ENCODE assay signal across 19 cellular contexts in the genomic region with DNA sequence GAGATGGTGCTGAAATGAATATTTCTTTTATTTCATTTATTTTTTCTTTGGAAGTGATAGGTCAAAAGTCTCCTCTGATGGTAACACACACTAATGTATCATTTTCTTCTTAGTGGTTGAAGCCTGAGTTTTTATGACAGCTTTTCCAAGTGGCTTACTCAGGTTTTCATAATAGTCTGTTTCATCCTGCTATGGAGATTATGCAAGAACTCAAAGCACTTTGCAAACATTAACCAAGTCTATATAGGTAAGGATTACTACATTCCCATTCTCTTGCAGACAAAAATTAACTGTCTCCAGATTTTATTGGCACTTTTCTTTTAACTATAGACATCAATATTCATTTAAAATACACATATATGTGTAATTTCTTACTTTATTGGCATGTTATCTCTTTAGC.
DNase-seq lines count a peak whose midpoint lies in the region; TF ChIP-seq lines count a peak whose summit lies in the region.
"Had no signal": no experiment of that assay in that cellular context is flagged by ENCODE, and none has a peak within 500 bp of the region (broad histone marks: within the 10 kb centered on the region; RNA-seq: fewer than 3 reads in every experiment).

No MANE protein-coding gene starts in this region.

- H3K9ac ChIP-seq in mammary epithelial cell (ENCODE audit: insufficient read depth, low read length), result no peak overlapping the region
- H3K9ac ChIP-seq: BLaER1 treated with 17β-estradiol and CSF1 and Interleukin-3, amounts not matched to agents 10 nM and 100 nM had no signal

- CTCF ChIA-PET in MCF 10A (lab: Yijun Ruan, JAX) (no interaction called here), mammary epithelial cell (lab: Charles Lee; ENCODE audit: low non-redundant PET) (no interaction called here)

- H3K79me2 ChIP-seq in mammary epithelial cell (ENCODE audit: insufficient read depth, low read length) (no peaks in the 10 kb centered on the region), hepatocyte (no peaks in the 10 kb centered on the region)

- H3K27me3 Mint-ChIP-seq in MCF 10A (ENCODE audit: insufficient read depth, unreplicated experiment), result peaks cover 18% of the 10 kb centered on the region
- H3K27me3 Mint-ChIP-seq: B cell; CD4-positive, alpha-beta T cell had no signal

- H3K27me3 ChIP-seq in mammary epithelial cell (ENCODE audit: insufficient read depth, low read length) (no peaks in the 10 kb centered on the region), WERI-Rb-1 (ENCODE audit: insufficient read depth, low read depth, severe bottlenecking) (no peaks in the 10 kb centered on the region), hepatocyte (peaks cover 5% of the 10 kb centered on the region)
- H3K27me3 ChIP-seq: BLaER1 treated with 17β-estradiol and CSF1 and Interleukin-3, amounts not matched to agents 10 nM and 100 nM had no signal

- BruUV-seq in MCF 10A (replicated peaks; lab: Mats Ljungman, UMichigan) (no TSS peak), mammary epithelial cell (replicated peaks; lab: Mats Ljungman, UMichigan) (no TSS peak)

- DNase-seq in MCF 10A (ENCODE audit: unreplicated experiment), result peak; percentile 14
- DNase-seq in mammary epithelial cell, result no peak
- DNase-seq in WERI-Rb-1, result no peak
- peak; percentile 18 for DNase-seq in hepatocyte (ENCODE audit: low spot score)
- peak; percentile 27 for DNase-seq in renal cortical epithelial cell (ENCODE audit: low read depth)
- no peak for DNase-seq in SW480 (ENCODE audit: low spot score)
- DNase-seq in stimulated activated CD4-positive, alpha-beta T cell treated with anti-CD3 and anti-CD28 coated beads, Interleukin-4, amount 100 ng/mL, for 1 hour, result no peak
- DNase-seq: AML-193; Calu3; CD4-positive, alpha-beta T cell; CD8-positive, alpha-beta T cell; DMS79 treated with DMSO at 0.1 percent for 48 hours; GF-D8 had no signal

- dilution Hi-C loops in mammary epithelial cell (cut with HindIII; ENCODE audit: low sequenced_read_pairs), result no loop called here

- H3K4me1 Mint-ChIP-seq in MCF 10A (ENCODE audit: insufficient read depth, unreplicated experiment), result no peaks in the 10 kb centered on the region
- H3K4me1 Mint-ChIP-seq: B cell had no signal

- H3K4me3 ChIP-seq in mammary epithelial cell (replicated peaks in 1 of 3; ENCODE audit: insufficient read depth in 1 of 3, low read depth in 2 of 3, low read length in 3 of 3), result no peak overlapping the region
- no peak overlapping the region for H3K4me3 ChIP-seq in WERI-Rb-1 (ENCODE audit: low read depth, low read length)
- no peak overlapping the region for H3K4me3 ChIP-seq in hepatocyte
- H3K4me3 ChIP-seq: A549; BLaER1 treated with 17β-estradiol and CSF1 and Interleukin-3, amounts not matched to agents 10 nM and 100 nM had no signal

- H3K36me3 Mint-ChIP-seq in MCF 10A (ENCODE audit: insufficient read depth, unreplicated experiment), result no peaks in the 10 kb centered on the region
- H3K36me3 Mint-ChIP-seq: CD8-positive, alpha-beta T cell had no signal

- H3K9me3 Mint-ChIP-seq in MCF 10A (ENCODE audit: unreplicated experiment), result no peaks in the 10 kb centered on the region
- H3K9me3 Mint-ChIP-seq: CD4-positive, alpha-beta T cell had no signal

- intact Hi-C loops in MCF 10A (cut with micrococcal nuclease), result no loop called here
- intact Hi-C loops in mammary epithelial cell (cut with micrococcal nuclease), result no loop called here

- H3K9me3 ChIP-seq in mammary epithelial cell (replicated peaks; ENCODE audit: insufficient read depth, low read length) (no peaks in the 10 kb centered on the region), WERI-Rb-1 (ENCODE audit: severe bottlenecking) (no peaks in the 10 kb centered on the region), hepatocyte (ENCODE audit: low read depth) (no peaks in the 10 kb centered on the region)
- H3K9me3 ChIP-seq: BLaER1 treated with 17β-estradiol and CSF1 and Interleukin-3, amounts not matched to agents 10 nM and 100 nM; Caco-2 had no signal

- no peaks in the 10 kb centered on the region for H4K20me1 ChIP-seq in mammary epithelial cell (ENCODE audit: insufficient read depth, low read length)
- H4K20me1 ChIP-seq in hepatocyte (ENCODE audit: insufficient read depth, poor library complexity, severe bottlenecking), result no peaks in the 10 kb centered on the region
- H4K20me1 ChIP-seq: BLaER1 treated with 17β-estradiol and CSF1 and Interleukin-3, amounts not matched to agents 10 nM and 100 nM had no signal

- H3K4me3 Mint-ChIP-seq in MCF 10A (ENCODE audit: unreplicated experiment), result no peak overlapping the region
- H3K4me3 Mint-ChIP-seq: B cell; CD4-positive, alpha-beta T cell; CD8-positive, alpha-beta T cell had no signal

- H3K4me1 ChIP-seq in mammary epithelial cell (ENCODE audit: insufficient read depth, low read length) (no peaks in the 10 kb centered on the region), hepatocyte (ENCODE audit: insufficient read depth) (no peaks in the 10 kb centered on the region)
- H3K4me1 ChIP-seq: A549, Caco-2 had no signal

- no peaks in the 10 kb centered on the region for H3K9me2 ChIP-seq in hepatocyte (replicated peaks; ENCODE audit: insufficient read depth)

- no peak overlapping the region for H3K27ac Mint-ChIP-seq in MCF 10A (ENCODE audit: low read depth, unreplicated experiment)
- H3K27ac Mint-ChIP-seq: B cell; CD4-positive, alpha-beta T cell; CD8-positive, alpha-beta T cell had no signal

- TF ChIP-seq CTCF in MCF 10A (IDR thresholded peaks at IDR 0.05; ENCODE audit: unreplicated experiment) (no peak), mammary epithelial cell (conservative IDR thresholded peaks at IDR 0.05 in 1 of 2, IDR thresholded peaks at IDR 0.05 in 1 of 2; ENCODE audit: extremely low read depth in 1 of 2, insufficient read depth in 1 of 2, low read depth in 1 of 2, low read length in 2 of 2) (no peak), WERI-Rb-1 (IDR thresholded peaks at IDR 0.05; ENCODE audit: low read depth, low read length) (no peak), hepatocyte (IDR thresholded peaks at IDR 0.05; ENCODE audit: poor library complexity) (no peak)

- no peak overlapping the region for H3K27ac ChIP-seq in mammary epithelial cell (ENCODE audit: insufficient read depth, low read depth, low read length)
- peak overlapping the region; percentile 93; the same call in 1 of the 2 replicates for H3K27ac ChIP-seq in WERI-Rb-1
- H3K27ac ChIP-seq in hepatocyte, result no peak overlapping the region
- H3K27ac ChIP-seq: 22Rv1; A549; BLaER1 treated with 17β-estradiol and CSF1 and Interleukin-3, amounts not matched to agents 10 nM and 100 nM; C4-2B had no signal

- POLR2A ChIA-PET in MCF 10A (lab: Yijun Ruan, JAX), result no interaction called here

- H3K4me2 ChIP-seq in mammary epithelial cell (ENCODE audit: insufficient read depth, low read depth, low read length) (no peak overlapping the region), hepatocyte (no peak overlapping the region)
- H3K4me2 ChIP-seq: A549; BLaER1 treated with 17β-estradiol and CSF1 and Interleukin-3, amounts not matched to agents 10 nM and 100 nM had no signal

- no peaks in the 10 kb centered on the region for H3K36me3 ChIP-seq in mammary epithelial cell (ENCODE audit: insufficient read depth, low read length)
- no peaks in the 10 kb centered on the region for H3K36me3 ChIP-seq in WERI-Rb-1
- no peaks in the 10 kb centered on the region for H3K36me3 ChIP-seq in hepatocyte (replicated peaks; ENCODE audit: insufficient read depth, low read depth)
- H3K36me3 ChIP-seq: BLaER1 treated with 17β-estradiol and CSF1 and Interleukin-3, amounts not matched to agents 10 nM and 100 nM had no signal

- H2AFZ ChIP-seq in mammary epithelial cell (ENCODE audit: low read depth, low read length), result no peak overlapping the region
- no peak overlapping the region for H2AFZ ChIP-seq in hepatocyte

- in situ Hi-C loops in mammary epithelial cell (cut with MboI; ENCODE audit: low sequenced_read_pairs in 2 of 2), result no loop called here

Comparison
In these comparisons a context has a peak if more than half of its experiments do, and no peak if none do; other contexts are left out.
1. DNase-seq: peak in MCF 10A (single experiment), hepatocyte (single experiment) and renal cortical epithelial cell (single experiment); none in mammary epithelial cell (single experiment), WERI-Rb-1 (single experiment), SW480 (single experiment) and stimulated activated CD4-positive, alpha-beta T cell treated with anti-CD3 and anti-CD28 coated beads, Interleukin-4, amount 100 ng/mL, for 1 hour (single experiment).